Comparison of ENCODE assay signal across 1 cellular context in the genomic region with DNA sequence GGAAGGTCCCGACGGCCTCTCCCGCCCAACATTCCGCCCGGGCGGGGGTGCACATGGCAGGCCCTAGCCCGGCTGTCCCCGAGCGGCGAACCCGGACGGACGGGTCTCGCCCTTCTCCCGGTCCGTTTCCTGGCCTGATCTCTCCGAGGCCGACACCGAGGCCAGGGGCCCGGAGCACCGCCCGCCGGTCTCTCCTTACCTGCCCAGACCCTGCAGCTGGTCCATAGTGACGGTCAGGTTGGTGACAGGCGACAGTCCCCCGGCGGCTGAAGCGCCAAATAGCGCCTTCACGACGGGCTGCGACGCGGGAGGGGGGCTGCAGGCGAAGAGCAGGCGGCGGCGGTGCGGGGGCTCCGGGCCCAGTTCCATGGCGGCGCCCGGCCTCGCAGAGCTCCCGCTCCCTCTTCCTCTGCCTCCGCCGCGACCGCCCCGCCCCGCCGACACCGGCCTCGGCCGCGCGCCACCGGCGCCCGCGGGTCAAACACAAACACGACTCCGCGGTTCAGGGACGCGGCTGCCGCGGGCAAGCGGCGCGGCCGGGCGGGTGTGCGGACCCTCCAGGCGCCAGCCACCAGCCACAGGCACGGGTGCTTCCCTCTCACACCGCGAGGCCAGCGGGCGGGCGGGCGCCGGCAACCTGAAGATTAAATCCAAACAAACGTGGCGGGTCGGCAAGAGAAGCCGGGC.
A peak's percentile ranks its signal among the peaks of the same experiment; 100 is the strongest.
TF ChIP-seq lines count a peak whose summit lies in the region.

No MANE protein-coding gene starts in this region.

TF ChIP-seq in WTC11, 78 proteins besides CTCF, POLR2A, EP300 and RAD21 (continued from another document):
- TF ChIP-seq TCF7 (CRISPR knock-in tag; IDR thresholded peaks at IDR 0.05; ENCODE audit: low read depth): 0 out of 2 replicates have a peak, but pooled peaks have one; percentile 46
- TF ChIP-seq E2F4 (CRISPR knock-in tag; IDR thresholded peaks at IDR 0.05; ENCODE audit: borderline replicate concordance, low read depth): no peak
- no peak for TF ChIP-seq ZNF138 (CRISPR knock-in tag; conservative IDR thresholded peaks at IDR 0.05)
- 0 out of 2 replicates have a peak, but pooled peaks have one; percentile 28 for TF ChIP-seq GABPB1 (CRISPR knock-in tag; IDR thresholded peaks at IDR 0.05)
- no peak for TF ChIP-seq ZNF671 (CRISPR knock-in tag; IDR thresholded peaks at IDR 0.05)
TF ChIP-seq in WTC11: peak in this region for 14.
